In the genomic region with DNA sequence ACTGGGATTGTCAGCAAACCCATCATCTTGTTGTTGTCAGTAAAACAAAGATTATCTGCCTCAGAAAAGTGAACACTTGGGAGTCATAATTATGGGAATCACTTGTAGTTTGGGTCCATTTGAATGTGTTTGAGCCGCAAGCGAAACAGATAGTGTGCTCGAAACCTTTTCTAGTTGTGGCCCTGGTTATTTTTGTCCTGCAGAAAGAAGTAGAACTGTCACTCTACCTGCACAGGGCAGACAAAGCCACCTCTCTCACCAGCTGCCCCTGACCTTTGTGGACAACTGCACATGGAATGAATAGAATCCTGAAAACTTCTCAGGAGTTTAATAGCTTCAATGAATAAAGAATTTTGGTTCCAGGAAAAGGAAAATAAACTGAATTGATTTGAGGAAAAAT, we compare ENCODE assay signal across 9 cellular contexts.
"Had no signal": no experiment of that assay in that cellular context is flagged by ENCODE, and none has a peak within 500 bp of the region (broad histone marks: within the 10 kb centered on the region; RNA-seq: fewer than 3 reads in every experiment).

No MANE protein-coding gene starts in this region.

- H3K4me3 Mint-ChIP-seq: HFFc6 had no signal

- DNase-seq: GM23248, GOT3, H7, HFFc6, IMR-90, KG1 had no signal

- H3K4me1 ChIP-seq: HAP-1 had no signal

- ATAC-seq: HCT116, K562 had no signal

- H3K27ac Mint-ChIP-seq: HFFc6 had no signal

- H2AFZ ChIP-seq: GM23248 had no signal

- H3K27ac ChIP-seq: GM23248 had no signal

- H3K9ac ChIP-seq: GM23248 had no signal

- H3K9me3 ChIP-seq: HAP-1 had no signal

- H3K36me3 ChIP-seq: HAP-1 had no signal

- H3K4me3 ChIP-seq: GM23248, HAP-1, K562 had no signal

- FAIRE-seq: K562 had no signal
